In the genomic region with DNA sequence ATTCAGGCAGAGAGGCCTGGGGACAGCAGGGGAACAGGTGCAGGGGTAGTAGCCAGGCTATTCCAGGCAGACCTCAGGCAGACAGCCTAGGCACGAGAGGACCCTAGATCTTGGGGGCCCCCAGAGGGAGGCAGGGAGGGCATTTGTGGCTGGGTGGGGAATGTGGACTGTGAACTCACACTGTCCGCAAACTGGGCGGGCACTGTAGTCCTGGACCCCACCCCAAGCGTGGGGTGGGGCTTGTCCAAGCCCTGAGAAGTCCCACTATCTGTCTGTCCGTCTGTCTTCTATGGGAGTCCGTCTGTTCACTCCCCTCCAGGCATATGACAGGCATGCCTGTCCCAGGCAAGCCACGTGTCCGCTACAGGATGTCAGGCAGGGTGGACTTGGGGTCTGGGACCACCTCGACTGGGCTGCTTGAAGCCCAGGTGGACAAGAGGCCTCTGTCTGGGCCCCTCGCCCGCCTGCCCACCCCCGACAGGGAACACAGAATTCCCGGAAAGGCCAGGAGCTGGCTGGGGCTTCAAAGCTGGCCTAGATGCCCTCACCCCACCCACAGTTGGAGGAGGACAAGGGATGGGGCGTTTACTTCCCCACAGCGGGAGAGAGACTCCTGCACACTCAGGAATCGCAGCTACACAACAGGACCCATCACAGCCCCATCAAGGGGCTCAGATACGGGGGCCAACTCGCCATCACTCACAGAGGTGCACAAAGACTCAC, we compare ENCODE assay signal across 8 cellular contexts. TPM values are rescaled to one million over a fixed set of nuclear protein-coding genes. Genes with fewer than 3 reads are reported as not detected.
DNase-seq lines count a peak whose midpoint lies in the region; ATAC-seq, FAIRE-seq and TF ChIP-seq lines count a peak whose summit lies in the region.

A gene (minus strand): TSS at position 151 of the 723 bp plus-strand sequence. CDS start 2,336 bp downstream, outside the sequence.

- peaks cover 16% of the 10 kb centered on the region for H3K4me1 ChIP-seq in CD4-positive, alpha-beta memory T cell (ENCODE audit: insufficient read depth, low read length)
- peaks cover 20% of the 10 kb centered on the region for H3K4me1 ChIP-seq in NT2/D1 (ENCODE audit: insufficient read depth, insufficient read length)

- peak within 1 kb of the TSS; percentile 62 to 95 (median 88) for H3K27ac Mint-ChIP-seq in CD4-positive, alpha-beta memory T cell
- H3K27ac Mint-ChIP-seq in neural crest cell (ENCODE audit: unreplicated experiment) = no peak within 1 kb of the TSS

- H3K27me3 Mint-ChIP-seq in CD4-positive, alpha-beta memory T cell = no peaks in the 10 kb centered on the region
- peaks cover 33% of the 10 kb centered on the region for H3K27me3 Mint-ChIP-seq in neural crest cell (ENCODE audit: low read depth)

- no peaks in the 10 kb centered on the region for H3K36me3 ChIP-seq in CD4-positive, alpha-beta memory T cell (ENCODE audit: insufficient read depth, low read length)
- H3K36me3 ChIP-seq in NT2/D1 (ENCODE audit: insufficient read depth, insufficient read length, low read length) = peaks cover 17% of the 10 kb centered on the region

- DNase-seq in CD4-positive, alpha-beta memory T cell = no peak
- DNase-seq in NT2/D1 (ENCODE audit: low read depth, low spot score) (no peak), neural crest cell (ENCODE audit: low read depth, low spot score) (no peak), HTR-8/SVneo (ENCODE audit: insufficient read length, low spot score) (no peak), NCI-H2107 treated with DMSO at 0.1 percent for 48 hours (lab: John Stamatoyannopoulos, UW; ENCODE audit: unreplicated experiment) (no peak)
- no peak for DNase-seq in stimulated activated CD4-positive, alpha-beta T cell treated with anti-CD3 and anti-CD28 coated beads, Interleukin-15, amount 100 ng/mL, for 24 hours

- H3K4me1 Mint-ChIP-seq in CD4-positive, alpha-beta memory T cell = peaks cover 9 to 33% (median 20%) of the 10 kb centered on the region in 4 donors
- H3K4me1 Mint-ChIP-seq in neural crest cell = peaks cover 23% of the 10 kb centered on the region

- CTCF ChIA-PET in CD4-positive, alpha-beta memory T cell (lab: Charles Lee; ENCODE audit: partially characterized antibody) = interaction anchor here (1.4 to 4.2 kb wide), 2 partner anchors 69 to 387 kb away, joined by 6 to 34 read pairs; a partner anchor contains a TSS

- H3K27me3 ChIP-seq in CD4-positive, alpha-beta memory T cell (ENCODE audit: insufficient read depth, low read length) = no peaks in the 10 kb centered on the region
- no peaks in the 10 kb centered on the region for H3K27me3 ChIP-seq in NT2/D1 (ENCODE audit: insufficient read depth, insufficient read length)

- in situ Hi-C loops in endometrial microvascular endothelial cells (cut with HindIII; ENCODE audit: inconsistent ontology term, low pct_unique_long_range_greater_than_20kb, low sequenced_read_pairs) = no loop called here

- H3K4me3 Mint-ChIP-seq in CD4-positive, alpha-beta memory T cell = peak within 1 kb of the TSS; percentile 82 to 95 (median 90)
- peak within 1 kb of the TSS; percentile 32 for H3K4me3 Mint-ChIP-seq in neural crest cell

- POLR2A ChIA-PET in CD4-positive, alpha-beta memory T cell (lab: Charles Lee; ENCODE audit: partially characterized antibody) = no interaction called here

- intact Hi-C loops in CD4-positive, alpha-beta memory T cell (cut with micrococcal nuclease) = no loop called here

- H3K9me3 Mint-ChIP-seq in CD4-positive, alpha-beta memory T cell = no peaks in the 10 kb centered on the region
- no peaks in the 10 kb centered on the region for H3K9me3 Mint-ChIP-seq in neural crest cell

- no peak for FAIRE-seq in HTR-8/SVneo (lab: Jason Lieb, UNC)

- no peak for TF ChIP-seq CTCF in neural crest cell (conservative IDR thresholded peaks at IDR 0.05)

- H3K4me3 ChIP-seq in CD4-positive, alpha-beta memory T cell (ENCODE audit: low read length in 2 of 2) = peak within 1 kb of the TSS; percentile 57 to 58
- H3K4me3 ChIP-seq in NT2/D1 (ENCODE audit: insufficient read length, low read depth) = peak within 1 kb of the TSS; percentile 60

- H3K9me3 ChIP-seq in CD4-positive, alpha-beta memory T cell (ENCODE audit: control insufficient read depth in 1 of 2, low read length in 2 of 2) = no peaks in the 10 kb centered on the region
- H3K9me3 ChIP-seq in NT2/D1 (ENCODE audit: insufficient read depth, low read length) = no peaks in the 10 kb centered on the region; the same call in 1 of the 2 replicates

- peaks cover 5 to 6% of the 10 kb centered on the region in 2 donors for H3K36me3 Mint-ChIP-seq in CD4-positive, alpha-beta memory T cell
- H3K36me3 Mint-ChIP-seq in neural crest cell (ENCODE audit: low read depth) = peaks cover 6% of the 10 kb centered on the region

- no peak for ATAC-seq in HG03280 (IDR thresholded peaks at IDR 0.05; ENCODE audit: unreplicated experiment)

- peak within 1 kb of the TSS; percentile 88 for H3K9ac ChIP-seq in NT2/D1 (ENCODE audit: insufficient read length, low read depth)

- peak within 1 kb of the TSS; percentile 72 for H3K27ac ChIP-seq in CD4-positive, alpha-beta memory T cell (ENCODE audit: low read depth, low read length)

RNA-seq across cellular contexts. Expression of the gene that starts here (rescaled TPM):
- 10 to 100 TPM; 18.4 to 22.2 TPM for total RNA-seq in CD4-positive, alpha-beta memory T cell
- polyA plus RNA-seq in CD4-positive, alpha-beta memory T cell = 10 to 100 TPM; 20.1 to 34.0 TPM
- total RNA-seq in endometrial microvascular endothelial cells (ENCODE audit: inconsistent ontology term) = 39.5 TPM
- total RNA-seq in neural crest cell = 6.5 and 8.8 TPM in 2 replicates
